Comparison of ENCODE assay signal across 9 cellular contexts in the genomic region with DNA sequence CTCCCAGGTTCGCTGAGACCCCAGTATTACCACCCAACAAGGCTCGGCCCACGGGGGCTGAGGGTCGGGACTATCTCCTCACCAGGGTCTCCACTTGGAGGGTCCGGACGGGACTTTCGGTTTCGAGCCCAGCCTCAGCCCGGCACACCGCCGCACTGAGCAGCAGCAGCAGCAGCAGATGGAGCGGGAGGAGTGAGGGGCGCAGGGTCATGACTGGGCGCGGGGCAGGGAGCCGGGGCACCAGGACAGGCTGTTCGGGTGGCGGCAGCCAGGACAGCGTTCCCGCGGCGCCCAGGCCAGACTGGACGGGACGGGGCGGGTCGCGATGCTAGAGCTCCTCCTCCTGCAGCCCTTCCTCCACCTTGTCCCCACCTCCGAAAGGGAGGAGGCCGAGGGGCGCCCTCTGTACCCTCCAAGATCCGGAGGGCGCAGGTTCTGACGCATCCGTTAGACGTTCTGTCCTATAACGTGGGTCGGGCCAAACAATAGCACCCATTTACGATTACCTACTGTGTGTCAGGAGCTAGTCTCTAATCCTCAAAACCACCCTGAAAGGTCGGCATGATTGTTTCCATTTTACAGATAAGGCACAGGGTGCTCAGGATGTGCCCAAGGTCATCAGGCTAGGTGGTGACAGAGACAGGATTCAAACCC. TPM values are rescaled to one million over a fixed set of nuclear protein-coding genes. Genes with fewer than 3 reads are reported as not detected.
A peak's percentile ranks its signal among the peaks of the same experiment; 100 is the strongest.
DNase-seq lines count a peak whose midpoint lies in the region; ATAC-seq, FAIRE-seq and TF ChIP-seq lines count a peak whose summit lies in the region.
"Had no signal": no experiment of that assay in that cellular context is flagged by ENCODE, and none has a peak within 500 bp of the region (broad histone marks: within the 10 kb centered on the region; RNA-seq: fewer than 3 reads in every experiment).

Gene FKBP11, minus strand, starts transcription at position 275 of the 654 bp plus-strand sequence. Its CDS starts 64 bp downstream, at position 211.

- H3K4me3 ChIP-seq in body of pancreas: peak within 1 kb of the TSS; percentile 97 to 99

- peak; percentile 71 to 85 (median 83) for TF ChIP-seq POLR2A in body of pancreas (IDR thresholded peaks at IDR 0.05)
- no peak for TF ChIP-seq POLR2A in H54 (IDR thresholded peaks at IDR 0.05; ENCODE audit: low read depth, low read length)

- peak within 1 kb of the TSS; percentile 51 to 84 (median 79) for H3K27ac ChIP-seq in body of pancreas
- H3K27ac ChIP-seq: 22Rv1 had no signal

- TF ChIP-seq CTCF in body of pancreas (IDR thresholded peaks at IDR 0.05): peak in 4 of 7 experiments; percentile 10 to 25 (median 18)

- H3K9me3 ChIP-seq in body of pancreas: no peaks in the 10 kb centered on the region

- H3K4me3 Mint-ChIP-seq in T-helper 2 cell treated with Interferon-gamma antibody and Interleukin-4, amounts not matched to agents 5 μg/mL and 100 μg/mL, for 36 hours: peak within 1 kb of the TSS; percentile 93
- peak within 1 kb of the TSS; percentile 90 to 97 (median 94) for H3K4me3 Mint-ChIP-seq in immature natural killer cell

- peaks cover 38% of the 10 kb centered on the region for H3K36me3 Mint-ChIP-seq in T-helper 2 cell treated with Interferon-gamma antibody and Interleukin-4, amounts not matched to agents 5 μg/mL and 100 μg/mL, for 36 hours (ENCODE audit: low read depth)
- peaks cover 24 to 31% (median 28%) of the 10 kb centered on the region in 3 donors for H3K36me3 Mint-ChIP-seq in immature natural killer cell

- H3K27ac Mint-ChIP-seq in T-helper 2 cell treated with Interferon-gamma antibody and Interleukin-4, amounts not matched to agents 5 μg/mL and 100 μg/mL, for 36 hours: peak within 1 kb of the TSS; percentile 88
- H3K27ac Mint-ChIP-seq in immature natural killer cell: peak within 1 kb of the TSS; percentile 93 to 98 (median 96)

- peak; percentile 63 for DNase-seq in DMS 273 (lab: John Stamatoyannopoulos, UW; ENCODE audit: unreplicated experiment)
- no peak for DNase-seq in DMS 273 treated with DMSO at 0.1 percent for 48 hours (lab: John Stamatoyannopoulos, UW)
- DNase-seq in T-helper 2 cell treated with Interferon-gamma antibody and Interleukin-4, amounts not matched to agents 5 μg/mL and 100 μg/mL, for 36 hours (ENCODE audit: low spot score): peak; percentile 63
- peak; percentile 71 to 78 (median 74) for DNase-seq in body of pancreas
- DNase-seq in immature natural killer cell: peak; percentile 84 to 90 (median 87)
- peak; percentile 50 to 61 for DNase-seq in stimulated activated CD4-positive, alpha-beta T cell treated with anti-CD3 and anti-CD28 coated beads, Interleukin-15, amount 100 ng/mL, for 48 hours (ENCODE audit: low read depth in 2 of 2)
- DNase-seq in H54 (ENCODE audit: insufficient read length, low spot score): no peak

- peaks cover 23% of the 10 kb centered on the region for H3K4me1 Mint-ChIP-seq in T-helper 2 cell treated with Interferon-gamma antibody and Interleukin-4, amounts not matched to agents 5 μg/mL and 100 μg/mL, for 36 hours (ENCODE audit: low read depth)
- peaks cover 66 to 76% of the 10 kb centered on the region in 2 donors for H3K4me1 Mint-ChIP-seq in immature natural killer cell

- intact Hi-C loops in body of pancreas (cut with DNase I): no loop called here

- WGBS in body of pancreas, 2 donors: 1% methylated on average over 21 to 39 of the region's 39 CpGs

- H3K27me3 ChIP-seq in body of pancreas: no peaks in the 10 kb centered on the region

- no peaks in the 10 kb centered on the region for H3K9me3 Mint-ChIP-seq in T-helper 2 cell treated with Interferon-gamma antibody and Interleukin-4, amounts not matched to agents 5 μg/mL and 100 μg/mL, for 36 hours
- no peaks in the 10 kb centered on the region for H3K9me3 Mint-ChIP-seq in immature natural killer cell

- H3K4me1 ChIP-seq in body of pancreas: peaks cover 27% of the 10 kb centered on the region

- no peaks in the 10 kb centered on the region for H3K27me3 Mint-ChIP-seq in T-helper 2 cell treated with Interferon-gamma antibody and Interleukin-4, amounts not matched to agents 5 μg/mL and 100 μg/mL, for 36 hours (ENCODE audit: low read depth)
- peaks cover 8 to 22% (median 14%) of the 10 kb centered on the region in 3 donors for H3K27me3 Mint-ChIP-seq in immature natural killer cell (ENCODE audit: low read depth in 3 of 3)

- H3K36me3 ChIP-seq in body of pancreas (replicated peaks in 1 of 2; ENCODE audit: insufficient read depth in 1 of 2, low read depth in 2 of 2): peaks cover 0 to 7% of the 10 kb centered on the region in 2 donors

- ATAC-seq in HG03139 (IDR thresholded peaks at IDR 0.05; ENCODE audit: unreplicated experiment): peak; percentile 59
- ATAC-seq in body of pancreas: peak; percentile 83

- no peak for FAIRE-seq in H54 (lab: Jason Lieb, UNC)

RNA-seq across cellular contexts. Expression of gene FKBP11, which starts in this region (rescaled TPM):
- 10 to 100 TPM; 31.1 to 98.6 TPM for total RNA-seq in body of pancreas
- polyA plus RNA-seq in immature natural killer cell: 100 to 1,000 TPM; 195 to 241 (median 226) TPM

Comparison
In these comparisons a context has a peak if more than half of its experiments do, and no peak if none do; other contexts are left out.
1. DNase-seq: peak in DMS 273 (single experiment), T-helper 2 cell treated with Interferon-gamma antibody and Interleukin-4, amounts not matched to agents 5 μg/mL and 100 μg/mL, for 36 hours (single experiment), body of pancreas (4 of 4), immature natural killer cell (3 of 3) and stimulated activated CD4-positive, alpha-beta T cell treated with anti-CD3 and anti-CD28 coated beads, Interleukin-15, amount 100 ng/mL, for 48 hours (2 of 2); none in DMS 273 treated with DMSO at 0.1 percent for 48 hours (single experiment) and H54 (single experiment).